ENCODE assay signal across 8 cellular contexts in the genomic region with DNA sequence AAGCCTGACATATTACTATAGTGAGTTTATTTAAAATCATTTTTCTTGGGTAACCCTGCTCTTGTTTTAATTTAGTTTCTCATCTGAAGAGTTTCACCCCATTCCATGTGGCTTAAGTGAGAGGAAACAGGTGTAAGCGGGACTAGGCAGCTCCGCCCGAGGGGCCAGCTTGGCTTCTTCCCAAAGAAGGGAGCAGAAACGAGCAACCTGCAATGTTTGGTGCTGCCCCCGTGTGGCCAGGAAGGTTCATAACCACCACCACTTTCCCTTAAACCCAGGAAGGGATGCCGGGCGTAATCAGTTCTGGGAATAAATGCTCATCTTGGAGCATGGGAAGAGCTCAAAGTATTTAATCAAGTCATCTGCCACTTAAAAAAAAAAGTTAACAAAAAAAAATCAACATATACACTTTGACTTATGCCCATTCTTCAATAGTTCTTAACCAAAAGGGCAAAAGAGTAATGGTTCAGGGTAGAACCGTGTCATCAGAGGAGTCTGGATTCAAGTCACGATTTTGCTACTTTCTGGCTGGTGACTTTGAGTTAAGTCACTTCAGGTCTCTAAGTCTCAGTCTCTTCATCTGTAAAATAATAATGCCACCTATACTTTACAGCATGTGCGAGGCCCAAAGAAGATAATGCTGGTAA.
DNase-seq lines count a peak whose midpoint lies in the region; ATAC-seq and TF ChIP-seq lines count a peak whose summit lies in the region.

No MANE protein-coding gene starts in this region.

- peak overlapping the region in 21 of 59 donors; percentile 4 to 43 (median 32) for H3K4me3 ChIP-seq in dorsolateral prefrontal cortex

- peak; percentile 70 for ATAC-seq in HG03095 (IDR thresholded peaks at IDR 0.05; ENCODE audit: unreplicated experiment)

- intact Hi-C loops in dorsolateral prefrontal cortex (cut with DNase I): loop anchor here (2.0 to 5.0 kb wide), 4 partner anchors 40 to 160 kb away; no protein-coding TSS in a partner anchor

- no peaks in the 10 kb centered on the region for H3K27me3 ChIP-seq in dorsolateral prefrontal cortex

- TF ChIP-seq CTCF in dorsolateral prefrontal cortex (IDR thresholded peaks at IDR 0.05 in 54 of 56, conservative IDR thresholded peaks at IDR 0.05 in 2 of 56; ENCODE audit: low read depth in 1 of 56, partially characterized antibody in 56 of 56): peak; percentile 60 to 93 (median 86)

- peak; percentile 2 to 72 for DNase-seq in NCI-H446 (lab: John Stamatoyannopoulos, UW)
- no peak for DNase-seq in NCI-H446 treated with DMSO at 0.1 percent for 48 hours (lab: John Stamatoyannopoulos, UW)
- DNase-seq in NCI-H526 (lab: John Stamatoyannopoulos, UW): peak; percentile 52 to 89
- peak; percentile 54 to 58 for DNase-seq in activated CD4-positive, alpha-beta T cell treated with anti-CD3 and anti-CD28 coated beads, Interleukin-2, amount 50 U/mL, for 4 hours
- peak; percentile 46 to 83 (median 73) for DNase-seq in dorsolateral prefrontal cortex
- DNase-seq in lung microvascular endothelial cell (ENCODE audit: low read depth in 2 of 2): peak; percentile 72 to 85
- DNase-seq in stimulated activated CD8-positive, alpha-beta memory T cell treated with anti-CD3 and anti-CD28 coated beads, Interleukin-15, amount 100 ng/mL, for 24 hours (ENCODE audit: low read depth): peak; percentile 44

- H3K27ac ChIP-seq in dorsolateral prefrontal cortex: peak overlapping the region in 4 of 59 donors; percentile 7 to 66 (median 10)
